8 cellular contexts compared by ENCODE assay signal in the genomic region with DNA sequence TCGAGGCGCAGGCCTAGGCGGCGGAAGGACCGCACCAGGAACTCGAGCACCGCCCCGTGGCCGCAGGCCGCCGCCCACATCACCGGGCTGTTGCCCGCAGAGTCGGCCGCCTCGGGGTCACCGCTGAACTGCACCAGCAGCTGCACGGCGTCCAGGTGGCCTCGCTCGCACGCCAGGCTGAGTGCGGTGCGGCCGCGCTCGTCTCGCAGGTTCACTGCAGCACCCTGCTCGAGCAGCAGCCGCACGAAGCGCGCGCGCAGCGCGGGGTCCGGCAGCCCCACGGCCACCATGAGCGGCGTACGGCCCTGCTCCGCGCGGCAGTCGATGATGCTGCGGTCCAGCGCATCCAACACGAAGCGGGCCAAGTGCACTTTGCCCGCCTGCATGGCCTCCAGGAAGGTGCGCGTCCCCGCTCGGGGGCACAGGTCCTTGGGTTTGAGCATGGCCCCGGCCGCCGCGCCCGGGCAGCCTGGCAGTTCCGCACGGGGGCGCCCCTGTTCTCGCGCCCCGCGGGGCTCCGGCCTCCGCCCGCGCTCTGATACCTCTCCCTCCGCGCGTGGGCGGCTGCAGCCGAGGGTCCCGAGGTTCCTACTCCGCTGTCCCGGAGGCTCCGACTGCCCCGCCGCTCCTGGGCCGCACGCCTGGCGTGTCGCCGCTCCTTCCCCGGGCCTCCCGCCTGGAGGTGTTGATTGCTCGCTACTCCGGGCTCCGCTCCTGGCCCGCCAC. TPM values are rescaled to one million over a fixed set of nuclear protein-coding genes. Genes with fewer than 3 reads are reported as not detected.
A peak's percentile ranks its signal among the peaks of the same experiment; 100 is the strongest.
DNase-seq lines count a peak whose midpoint lies in the region; ATAC-seq and TF ChIP-seq lines count a peak whose summit lies in the region.

No MANE protein-coding gene starts in this region.

- H3K36me3 Mint-ChIP-seq in central memory CD8-positive, alpha-beta T cell (ENCODE audit: insufficient read depth): peaks cover 2% of the 10 kb centered on the region
- no peaks in the 10 kb centered on the region for H3K36me3 Mint-ChIP-seq in stimulated activated memory B cell treated with anti-CD40 and anti-IgM and Interleukin-4, amounts not matched to agents 10 μg/mL and 1 μg/mL and 100 μg/mL, for 72 hours

- peak overlapping the region; percentile 76 for H3K4me3 Mint-ChIP-seq in central memory CD8-positive, alpha-beta T cell
- H3K4me3 Mint-ChIP-seq in stimulated activated memory B cell treated with anti-CD40 and anti-IgM and Interleukin-4, amounts not matched to agents 10 μg/mL and 1 μg/mL and 100 μg/mL, for 72 hours: peak overlapping the region; percentile 79

- H3K27ac Mint-ChIP-seq in central memory CD8-positive, alpha-beta T cell (ENCODE audit: low read depth): no peak overlapping the region
- H3K27ac Mint-ChIP-seq in stimulated activated memory B cell treated with anti-CD40 and anti-IgM and Interleukin-4, amounts not matched to agents 10 μg/mL and 1 μg/mL and 100 μg/mL, for 72 hours: peak overlapping the region; percentile 40

- WGBS in lower leg skin, 2 donors: 0 to 1% methylated on average over 22 to 23 of the region's 93 CpGs

- no peaks in the 10 kb centered on the region for H3K4me1 Mint-ChIP-seq in central memory CD8-positive, alpha-beta T cell
- peaks cover 41% of the 10 kb centered on the region for H3K4me1 Mint-ChIP-seq in stimulated activated memory B cell treated with anti-CD40 and anti-IgM and Interleukin-4, amounts not matched to agents 10 μg/mL and 1 μg/mL and 100 μg/mL, for 72 hours

- no peak for TF ChIP-seq POLR2A in lower leg skin (IDR thresholded peaks at IDR 0.05)

- H3K27me3 Mint-ChIP-seq in central memory CD8-positive, alpha-beta T cell: peaks cover 27% of the 10 kb centered on the region
- H3K27me3 Mint-ChIP-seq in stimulated activated memory B cell treated with anti-CD40 and anti-IgM and Interleukin-4, amounts not matched to agents 10 μg/mL and 1 μg/mL and 100 μg/mL, for 72 hours: peaks cover 42% of the 10 kb centered on the region

- no peaks in the 10 kb centered on the region for H4K20me1 ChIP-seq in KMS-11 (ENCODE audit: insufficient read depth)

- H3K36me3 ChIP-seq in GM06990 (ENCODE audit: control insufficient read depth, insufficient read depth, low read length) (no peaks in the 10 kb centered on the region), KMS-11 (ENCODE audit: insufficient read depth) (no peaks in the 10 kb centered on the region)

- H3K4me2 ChIP-seq in KMS-11: no peak overlapping the region

- H3K79me2 ChIP-seq in KMS-11 (ENCODE audit: insufficient read depth, low read depth): no peaks in the 10 kb centered on the region

- H2AFZ ChIP-seq in KMS-11 (ENCODE audit: low read depth): peak overlapping the region; percentile 58

- no peak overlapping the region for H3K27ac ChIP-seq in KMS-11

- H3K27me3 ChIP-seq in GM06990 (replicated peaks; ENCODE audit: control insufficient read depth, insufficient read depth, low read length): no peaks in the 10 kb centered on the region; the same call in none of the 2 replicates
- H3K27me3 ChIP-seq in KMS-11 (ENCODE audit: insufficient read depth, low read depth): peaks cover 19% of the 10 kb centered on the region; the same call in 1 of the 2 replicates

- H3K4me1 ChIP-seq in KMS-11 (ENCODE audit: low read depth, poor library complexity, severe bottlenecking): peaks cover 6% of the 10 kb centered on the region

- H3K9me3 Mint-ChIP-seq in central memory CD8-positive, alpha-beta T cell: no peaks in the 10 kb centered on the region
- no peaks in the 10 kb centered on the region for H3K9me3 Mint-ChIP-seq in stimulated activated memory B cell treated with anti-CD40 and anti-IgM and Interleukin-4, amounts not matched to agents 10 μg/mL and 1 μg/mL and 100 μg/mL, for 72 hours

- peak; percentile 75 for ATAC-seq in central memory CD8-positive, alpha-beta T cell (replicated peaks; ENCODE audit: extremely low read depth, poor library complexity, severe bottlenecking)
- ATAC-seq in stimulated activated memory B cell treated with anti-CD40 and anti-IgM and Interleukin-4, amounts not matched to agents 10 μg/mL and 1 μg/mL and 100 μg/mL, for 72 hours: peak; percentile 69
- ATAC-seq in HG03442 (IDR thresholded peaks at IDR 0.05; ENCODE audit: unreplicated experiment) (no peak), GM21381 (IDR thresholded peaks at IDR 0.05; ENCODE audit: unreplicated experiment) (no peak)

- H3K9ac ChIP-seq in KMS-11: no peak overlapping the region

- intact Hi-C loops in lower leg skin (cut with DNase I; ENCODE audit: low total_unique reads): loop anchor here (5.0 to 10.0 kb wide), 2 partner anchors 82 to 140 kb away; no protein-coding TSS in a partner anchor

- H3K4me3 ChIP-seq in GM06990 (replicated peaks; ENCODE audit: low read depth, low read length) (peak overlapping the region; percentile 57), KMS-11 (IDR thresholded peaks at IDR 0.05; ENCODE audit: insufficient read depth, low read depth, low read length) (no peak overlapping the region), lower leg skin (ENCODE audit: low read depth, poor library complexity, severe bottlenecking) (peak overlapping the region; percentile 12)

- TF ChIP-seq CTCF in GM06990 (IDR thresholded peaks at IDR 0.05; ENCODE audit: insufficient read depth, low read length, poor library complexity, severe bottlenecking) (peak; percentile 32), KMS-11 (conservative IDR thresholded peaks at IDR 0.05; ENCODE audit: low read depth, low read length) (no peak), lower leg skin (IDR thresholded peaks at IDR 0.05) (no peak)

- DNase-seq in GM06990 (ENCODE audit: extremely low read depth, insufficient read length) (peak; percentile 63), UCSD-AML1 (lab: John Stamatoyannopoulos, UW; ENCODE audit: unreplicated experiment) (peak; percentile 77), lower leg skin (ENCODE audit: low spot score in 2 of 2) (no peak)
- DNase-seq in central memory CD8-positive, alpha-beta T cell (ENCODE audit: low spot score in 2 of 2): peak; percentile 24 to 44

RNA-seq across cellular contexts. Expression of gene ANKRD63, which starts 0.6 kb away (rescaled TPM):
- total RNA-seq in lower leg skin: not detected

RNA-seq across cellular contexts. Expression of gene PLCB2, which starts 25.4 kb away (rescaled TPM):
- 1 to 10 TPM in 3 of 4 donors, under 1 TPM in 1; 0.88 to 4.2 (median 2.3) TPM for total RNA-seq in lower leg skin

RNA-seq across cellular contexts. Expression of gene INAFM2, which starts 41.2 kb away (rescaled TPM):
- total RNA-seq in lower leg skin: 10 to 100 TPM in 2 of 4 donors, 1 to 10 TPM in 2; 6.8 to 13.8 (median 10.0) TPM

RNA-seq across cellular contexts. Expression of gene PAK6, which starts 43.4 kb away (rescaled TPM):
- total RNA-seq in lower leg skin: 10 to 100 TPM; 48.3 to 83.9 (median 70.4) TPM

RNA-seq across cellular contexts. Expression of gene CCDC9B, which starts 58.4 kb away (rescaled TPM):
- total RNA-seq in lower leg skin: 10 to 100 TPM; 17.4 to 28.6 (median 24.7) TPM

Comparison
In these comparisons a context has a peak if more than half of its experiments do, and no peak if none do; other contexts are left out.
1. DNase-seq: peak in GM06990 (single experiment), UCSD-AML1 (single experiment) and central memory CD8-positive, alpha-beta T cell (2 of 2); none in lower leg skin (0 of 2).
2. ATAC-seq: peak in central memory CD8-positive, alpha-beta T cell (single experiment) and stimulated activated memory B cell treated with anti-CD40 and anti-IgM and Interleukin-4, amounts not matched to agents 10 μg/mL and 1 μg/mL and 100 μg/mL, for 72 hours (single experiment); none in HG03442 (single experiment) and GM21381 (single experiment).